In the genomic region with DNA sequence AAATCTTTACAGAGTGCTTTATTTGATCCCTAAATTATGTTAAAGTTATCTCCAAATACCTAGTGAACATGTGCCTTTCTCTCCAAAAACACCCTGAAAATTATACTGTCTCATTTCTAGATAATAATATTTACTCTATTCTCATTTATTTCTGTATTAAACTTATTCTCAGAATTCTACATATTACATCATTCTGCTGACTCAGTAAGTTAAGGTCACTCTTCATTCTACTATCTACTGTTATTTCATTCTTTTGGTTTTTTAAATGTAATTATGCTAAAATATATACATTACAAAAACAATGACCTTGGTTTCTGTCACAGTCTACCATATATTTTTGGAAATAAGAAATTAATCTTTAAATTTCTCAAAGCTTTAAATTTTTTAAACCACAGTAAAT, we compare ENCODE assay signal across 21 cellular contexts.
"Had no signal": no experiment of that assay in that cellular context is flagged by ENCODE, and none has a peak within 500 bp of the region (broad histone marks: within the 10 kb centered on the region; RNA-seq: fewer than 3 reads in every experiment).

No MANE protein-coding gene starts in this region.

- H3K4me1 ChIP-seq: gastrocnemius medialis, sigmoid colon, testis, tibial nerve, upper lobe of right lung had no signal

- ATAC-seq: esophagus mucosa; gastrocnemius medialis; left colon; left ventricle myocardium superior; stimulated activated naive B cell treated with anti-CD40 and anti-IgM and Interleukin-4, amounts not matched to agents 10 μg/mL and 1 μg/mL and 100 μg/mL, for 72 hours; stimulated activated naive CD8-positive, alpha-beta T cell treated with anti-CD3 and anti-CD28 coated beads, Interleukin-15, amount 100 ng/mL, for 72 hours; upper lobe of right lung had no signal

- H3K9me3 ChIP-seq: gastrocnemius medialis, sigmoid colon, testis, tibial nerve, upper lobe of right lung had no signal

- H3K27ac ChIP-seq: coronary artery, gastrocnemius medialis, sigmoid colon, skin epidermis, tibial nerve, upper lobe of right lung had no signal

- H3K4me3 ChIP-seq: coronary artery, gastrocnemius medialis, sigmoid colon, skin epidermis, testis, tibial nerve, upper lobe of right lung had no signal

- H3K27me3 ChIP-seq: gastrocnemius medialis, sigmoid colon, testis, tibial nerve, upper lobe of right lung had no signal

- DNase-seq: effector CD4-positive, alpha-beta T cell; endodermal cell; gastrocnemius medialis; left colon; left ventricle myocardium superior; mesendoderm; naive B cell; nephron progenitor cell; posterior cingulate gyrus; sigmoid colon; stimulated activated CD4-positive, alpha-beta T cell treated with anti-CD3 and anti-CD28 coated beads, Interleukin-2, amount 100 ng/mL, for 24 hours; stimulated activated CD4-positive, alpha-beta T cell treated with anti-CD3 and anti-CD28 coated beads, Interleukin-4, amount 100 ng/mL, for 4 hours; stimulated activated naive B cell treated with anti-CD40 and anti-IgM and Interleukin-4, amounts not matched to agents 10 μg/mL and 1 μg/mL and 100 μg/mL, for 72 hours; stimulated activated naive CD8-positive, alpha-beta T cell treated with anti-CD3 and anti-CD28 coated beads, Interleukin-15, amount 100 ng/mL, for 72 hours; testis; upper lobe of right lung had no signal

- FAIRE-seq: keratinocyte had no signal
